In the genomic region with DNA sequence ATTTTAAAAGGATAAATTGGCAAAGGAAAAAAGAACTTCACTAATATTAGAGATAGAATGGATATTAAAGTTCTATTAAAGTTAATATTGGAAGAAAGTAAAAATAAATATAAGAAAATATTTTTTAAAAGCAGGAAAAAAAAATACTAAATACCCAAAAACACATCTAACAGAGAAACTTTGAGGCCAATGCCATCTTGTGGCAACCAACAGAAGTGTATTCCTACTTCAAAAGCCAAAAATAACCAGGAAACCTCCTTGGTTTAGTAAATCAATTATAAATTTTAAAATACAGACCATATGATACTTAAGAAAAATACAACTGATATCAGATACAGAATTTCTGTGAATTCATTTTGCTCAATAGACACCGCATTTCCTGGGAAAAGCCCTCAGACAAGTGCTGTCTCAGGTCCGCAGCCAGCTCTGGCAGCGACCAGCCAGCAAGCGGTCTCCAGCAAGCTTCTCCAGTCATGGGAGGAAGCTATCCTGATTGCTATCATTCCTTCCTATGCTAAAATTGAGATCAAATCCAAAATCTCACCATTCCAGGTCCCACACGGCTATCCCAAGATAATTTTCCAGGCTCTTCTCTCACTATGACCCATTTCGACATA, we compare ENCODE assay signal across 8 cellular contexts.
DNase-seq lines count a peak whose midpoint lies in the region; ATAC-seq and TF ChIP-seq lines count a peak whose summit lies in the region.

No MANE protein-coding gene starts in this region.

- peaks cover 5 to 14% (median 10%) of the 10 kb centered on the region in 3 donors for H3K36me3 Mint-ChIP-seq in immature natural killer cell

- POLR2A ChIA-PET in HEK293 (lab: Yijun Ruan, JAX): no interaction called here

- H3K36me3 ChIP-seq in HEK293 (ENCODE audit: control insufficient read depth in 2 of 2, insufficient read depth in 1 of 2, low read length in 2 of 2) (peaks cover 4 to 20% of the 10 kb centered on the region in 2 experiments; a peak in 2 of 3 replicates), left lung (peaks cover 0 to 18% of the 10 kb centered on the region in 2 donors)

- in situ Hi-C loops in astrocyte of the cerebellum (cut with HindIII; ENCODE audit: low sequenced_read_pairs): no loop called here

- no peak overlapping the region for H3K4me3 Mint-ChIP-seq in immature natural killer cell

- DNase-seq in AG20443 (ENCODE audit: low spot score): peak; percentile 35
- DNase-seq in astrocyte of the cerebellum (ENCODE audit: low read depth): peak; percentile 13
- DNase-seq in left lung: no peak
- no peak for DNase-seq in immature natural killer cell
- DNase-seq in activated CD8-positive, alpha-beta memory T cell treated with anti-CD3 and anti-CD28 coated beads, Interleukin-2, amount 50 U/mL, for 48 hours: no peak
- no peak for DNase-seq in NCI-H1436 (lab: John Stamatoyannopoulos, UW)
- no peak for DNase-seq in nucleus accumbens (lab: John Stamatoyannopoulos, UW)

- H3K9me3 ChIP-seq in HEK293 (ENCODE audit: control insufficient read depth, insufficient read depth, low read depth, low read length) (no peaks in the 10 kb centered on the region), left lung (no peaks in the 10 kb centered on the region)

- H3K9me3 Mint-ChIP-seq in immature natural killer cell: no peaks in the 10 kb centered on the region

- H3K4me1 Mint-ChIP-seq in immature natural killer cell: no peaks in the 10 kb centered on the region

- H3K27me3 ChIP-seq in left lung: no peaks in the 10 kb centered on the region

- CTCF ChIA-PET in HEK293 (lab: Yijun Ruan, JAX): interaction anchor here (0.6 to 1.4 kb wide), 4 partner anchors 9 to 1475 kb away, joined by 3 to 5 read pairs (median 4); no protein-coding TSS in a partner anchor

- H3K27me3 Mint-ChIP-seq in immature natural killer cell (ENCODE audit: low read depth in 3 of 3): peaks cover 0 to 2% (median 0%) of the 10 kb centered on the region in 3 donors

- no peak for ATAC-seq in left lung

- H3K4me1 ChIP-seq in HEK293 (ENCODE audit: control insufficient read depth, insufficient read depth, low read length): no peaks in the 10 kb centered on the region
- H3K4me1 ChIP-seq in left lung: peaks cover 0 to 12% of the 10 kb centered on the region in 2 donors

- H3K27ac ChIP-seq in HEK293 (ENCODE audit: extremely low read depth, low read depth, low read length) (no peak overlapping the region), left lung (no peak overlapping the region)

- TF ChIP-seq CTCF in HEK293 (tag by site-specific recombination; IDR thresholded peaks at IDR 0.05) (no peak), astrocyte of the cerebellum (IDR thresholded peaks at IDR 0.05; ENCODE audit: low read depth, low read length, missing control alignments) (peak; percentile 55), left lung (IDR thresholded peaks at IDR 0.05) (peak; percentile 33 to 34)

- H3K27ac Mint-ChIP-seq in immature natural killer cell: no peak overlapping the region

- intact Hi-C loops in left lung (cut with DNase I): no loop called here

- H3K4me3 ChIP-seq in HEK293 (ENCODE audit: low read depth, low read length) (no peak overlapping the region), astrocyte of the cerebellum (ENCODE audit: low read depth, low read length) (no peak overlapping the region), left lung (no peak overlapping the region)

TF ChIP-seq in HEK293, 187 proteins besides CTCF, POLR2A, EP300 and RAD21:
- TF ChIP-seq, protein P1, sequence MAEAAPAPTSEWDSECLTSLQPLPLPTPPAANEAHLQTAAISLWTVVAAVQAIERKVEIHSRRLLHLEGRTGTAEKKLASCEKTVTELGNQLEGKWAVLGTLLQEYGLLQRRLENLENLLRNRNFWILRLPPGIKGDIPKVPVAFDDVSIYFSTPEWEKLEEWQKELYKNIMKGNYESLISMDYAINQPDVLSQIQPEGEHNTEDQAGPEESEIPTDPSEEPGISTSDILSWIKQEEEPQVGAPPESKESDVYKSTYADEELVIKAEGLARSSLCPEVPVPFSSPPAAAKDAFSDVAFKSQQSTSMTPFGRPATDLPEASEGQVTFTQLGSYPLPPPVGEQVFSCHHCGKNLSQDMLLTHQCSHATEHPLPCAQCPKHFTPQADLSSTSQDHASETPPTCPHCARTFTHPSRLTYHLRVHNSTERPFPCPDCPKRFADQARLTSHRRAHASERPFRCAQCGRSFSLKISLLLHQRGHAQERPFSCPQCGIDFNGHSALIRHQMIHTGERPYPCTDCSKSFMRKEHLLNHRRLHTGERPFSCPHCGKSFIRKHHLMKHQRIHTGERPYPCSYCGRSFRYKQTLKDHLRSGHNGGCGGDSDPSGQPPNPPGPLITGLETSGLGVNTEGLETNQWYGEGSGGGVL (tag by site-specific recombination; IDR thresholded peaks at IDR 0.05): no peak
- TF ChIP-seq ZNF654 (tag by site-specific recombination; IDR thresholded peaks at IDR 0.05; ENCODE audit: low read depth): peak; percentile 43

Comparison
In these comparisons a context has a peak if more than half of its experiments do, and no peak if none do; other contexts are left out.
1. DNase-seq: peak in AG20443 (single experiment) and astrocyte of the cerebellum (single experiment); none in left lung (0 of 2), immature natural killer cell (0 of 3), activated CD8-positive, alpha-beta memory T cell treated with anti-CD3 and anti-CD28 coated beads, Interleukin-2, amount 50 U/mL, for 48 hours (single experiment), NCI-H1436 (single experiment) and nucleus accumbens (0 of 56).